Comparison of ENCODE assay signal across 19 cellular contexts in genomic region chr6:28726569-28727309, GRCh38.
DNase-seq lines count a peak whose midpoint lies in the region; ATAC-seq and TF ChIP-seq lines count a peak whose summit lies in the region.
"Had no signal": no experiment of that assay in that cellular context is flagged by ENCODE, and none has a peak within 500 bp of the region (broad histone marks: within the 10 kb centered on the region; RNA-seq: fewer than 3 reads in every experiment).

No MANE protein-coding gene starts in this region.

- H3K27ac Mint-ChIP-seq in natural killer cell: no peak overlapping the region
- H3K27ac Mint-ChIP-seq in natural killer cell treated with Interleukin-12 subunit alpha and Interleukin-12 subunit beta and Interleukin-15 and Interleukin-18, amount 100 ng/mL, for 72 hours: no peak overlapping the region
- no peak overlapping the region for H3K27ac Mint-ChIP-seq in brain
- no peak overlapping the region for H3K27ac Mint-ChIP-seq in osteocyte (ENCODE audit: unreplicated experiment)
- H3K27ac Mint-ChIP-seq: CD4-positive, alpha-beta memory T cell; H9; T-helper 1 cell treated with Interleukin-12 subunit alpha and Interleukin-12 subunit beta and Interleukin-4 antibody, amounts not matched to agents 30 μg/mL and 1 μg/mL, for 36 hours had no signal

- H3K9me3 ChIP-seq in OCI-LY7 (ENCODE audit: low read length): no peaks in the 10 kb centered on the region
- H3K9me3 ChIP-seq: BLaER1 treated with 17β-estradiol and CSF1 and Interleukin-3, amounts not matched to agents 10 nM and 100 nM had no signal

- TF ChIP-seq CTCF in natural killer cell (IDR thresholded peaks at IDR 0.05) (no peak), OCI-LY7 (conservative IDR thresholded peaks at IDR 0.05; ENCODE audit: low read length) (no peak), brain (conservative IDR thresholded peaks at IDR 0.05) (no peak), osteocyte (IDR thresholded peaks at IDR 0.05) (no peak)

- no peaks in the 10 kb centered on the region for H3K36me3 ChIP-seq in OCI-LY7 (ENCODE audit: insufficient read depth, low read length)
- H3K36me3 ChIP-seq: BLaER1 treated with 17β-estradiol and CSF1 and Interleukin-3, amounts not matched to agents 10 nM and 100 nM had no signal

- CTCF ChIA-PET in OCI-LY7 (lab: Charles Lee; ENCODE audit: unreplicated experiment): interaction anchor here (1.6 kb wide), 1 partner anchor 42 kb away, joined by 3 read pairs; no protein-coding TSS in a partner anchor

- H3K4me3 ChIP-seq in OCI-LY7 (ENCODE audit: low read depth, low read length, poor library complexity, severe bottlenecking): no peak overlapping the region
- H3K4me3 ChIP-seq: BLaER1 treated with 17β-estradiol and CSF1 and Interleukin-3, amounts not matched to agents 10 nM and 100 nM had no signal

- H3K4me3 Mint-ChIP-seq in natural killer cell: peak overlapping the region; percentile 17
- H3K4me3 Mint-ChIP-seq in natural killer cell treated with Interleukin-12 subunit alpha and Interleukin-12 subunit beta and Interleukin-15 and Interleukin-18, amount 100 ng/mL, for 72 hours: no peak overlapping the region
- H3K4me3 Mint-ChIP-seq in brain: peak overlapping the region in 3 of 5 experiments; percentile 51 to 56 (median 52)
- H3K4me3 Mint-ChIP-seq in osteocyte (ENCODE audit: unreplicated experiment): peak overlapping the region; percentile 18
- H3K4me3 Mint-ChIP-seq: T-helper 1 cell treated with Interleukin-12 subunit alpha and Interleukin-12 subunit beta and Interleukin-4 antibody, amounts not matched to agents 30 μg/mL and 1 μg/mL, for 36 hours had no signal

- POLR2A ChIA-PET in OCI-LY7 (lab: Charles Lee): interaction anchor here (0.6 to 1.2 kb wide), 5 partner anchors 22 to 69 kb away, joined by 3 to 8 read pairs (median 4); no protein-coding TSS in a partner anchor

- peak overlapping the region; percentile 85; the same call in 1 of the 2 replicates for H2AFZ ChIP-seq in OCI-LY7 (ENCODE audit: low read length)

- peaks cover 0 to 5% of the 10 kb centered on the region in 2 donors for H3K9me3 Mint-ChIP-seq in natural killer cell
- peaks cover 4% of the 10 kb centered on the region for H3K9me3 Mint-ChIP-seq in natural killer cell treated with Interleukin-12 subunit alpha and Interleukin-12 subunit beta and Interleukin-15 and Interleukin-18, amount 100 ng/mL, for 72 hours
- H3K9me3 Mint-ChIP-seq in brain: peaks cover 0 to 13% (median 4%) of the 10 kb centered on the region in 5 experiments
- H3K9me3 Mint-ChIP-seq in osteocyte (ENCODE audit: unreplicated experiment): no peaks in the 10 kb centered on the region
- H3K9me3 Mint-ChIP-seq: H9 had no signal

- no peak overlapping the region for H3K27ac ChIP-seq in OCI-LY7 (ENCODE audit: low read depth, low read length, poor library complexity, severe bottlenecking)
- H3K27ac ChIP-seq: BLaER1 treated with 17β-estradiol and CSF1 and Interleukin-3, amounts not matched to agents 10 nM and 100 nM; RWPE1 had no signal

- no TSS peak for BruUV-seq in OCI-LY7 (replicated peaks; lab: Mats Ljungman, UMichigan)

- peaks cover 34 to 55% of the 10 kb centered on the region in 2 donors for H3K27me3 Mint-ChIP-seq in natural killer cell (ENCODE audit: low read depth in 2 of 2)
- H3K27me3 Mint-ChIP-seq in natural killer cell treated with Interleukin-12 subunit alpha and Interleukin-12 subunit beta and Interleukin-15 and Interleukin-18, amount 100 ng/mL, for 72 hours: peaks cover 31 to 70% of the 10 kb centered on the region in 2 donors
- H3K27me3 Mint-ChIP-seq in brain: peaks cover 77% of the 10 kb centered on the region
- peaks cover 24% of the 10 kb centered on the region for H3K27me3 Mint-ChIP-seq in osteocyte (ENCODE audit: unreplicated experiment)

- intact Hi-C loops in natural killer cell (cut with micrococcal nuclease) (no loop called here), OCI-LY7 (cut with micrococcal nuclease; ENCODE audit: unreplicated experiment) (no loop called here)

- H3K79me2 ChIP-seq in OCI-LY7 (ENCODE audit: insufficient read depth, low read depth, low read length): no peaks in the 10 kb centered on the region

- H3K4me2 ChIP-seq in OCI-LY7 (ENCODE audit: low read length): no peak overlapping the region

- H3K36me3 Mint-ChIP-seq in natural killer cell: peaks cover 7% of the 10 kb centered on the region
- H3K36me3 Mint-ChIP-seq in natural killer cell treated with Interleukin-12 subunit alpha and Interleukin-12 subunit beta and Interleukin-15 and Interleukin-18, amount 100 ng/mL, for 72 hours: peaks cover 5% of the 10 kb centered on the region
- no peaks in the 10 kb centered on the region for H3K36me3 Mint-ChIP-seq in brain
- H3K36me3 Mint-ChIP-seq in osteocyte (ENCODE audit: unreplicated experiment): no peaks in the 10 kb centered on the region

- H3K9me2 ChIP-seq in OCI-LY7 (ENCODE audit: insufficient read depth, low read length): no peaks in the 10 kb centered on the region

- no peak for ATAC-seq in natural killer cell
- ATAC-seq in natural killer cell treated with Interleukin-12 subunit alpha and Interleukin-12 subunit beta and Interleukin-15 and Interleukin-18, amount 100 ng/mL, for 72 hours: no peak
- ATAC-seq in HG03521 (IDR thresholded peaks at IDR 0.05; ENCODE audit: unreplicated experiment): no peak
- no peak for ATAC-seq in HG02588 (IDR thresholded peaks at IDR 0.05; ENCODE audit: unreplicated experiment)

- DNase-seq in natural killer cell (no peak), OCI-LY7 (ENCODE audit: low spot score) (no peak), osteocyte (ENCODE audit: extremely low spot score, unreplicated experiment) (no peak)
- DNase-seq in natural killer cell treated with Interleukin-12 subunit alpha and Interleukin-12 subunit beta and Interleukin-15 and Interleukin-18, amount 100 ng/mL, for 72 hours (ENCODE audit: low spot score): no peak
- DNase-seq in stimulated activated CD4-positive, alpha-beta T cell treated with anti-CD3 and anti-CD28 coated beads, Interleukin-2, amount 100 ng/mL, for 24 hours: no peak
- DNase-seq: CD4-positive, alpha-beta memory T cell; NCI-H1092; NCI-H1417 treated with DMSO at 0.1 percent for 48 hours; NCI-H187; NCI-H2081 treated with DMSO at 0.1 percent for 48 hours; NCI-H2171; NCI-H510A treated with DMSO at 0.1 percent for 48 hours had no signal

- peaks cover 19% of the 10 kb centered on the region for H3K4me1 ChIP-seq in OCI-LY7 (ENCODE audit: insufficient read depth, low read length, poor library complexity, severe bottlenecking)

- H4K20me1 ChIP-seq in OCI-LY7 (ENCODE audit: insufficient read depth, low read length): no peaks in the 10 kb centered on the region
- H4K20me1 ChIP-seq: BLaER1 treated with 17β-estradiol and CSF1 and Interleukin-3, amounts not matched to agents 10 nM and 100 nM had no signal

- peaks cover 18 to 22% of the 10 kb centered on the region in 2 donors for H3K4me1 Mint-ChIP-seq in natural killer cell
- H3K4me1 Mint-ChIP-seq in natural killer cell treated with Interleukin-12 subunit alpha and Interleukin-12 subunit beta and Interleukin-15 and Interleukin-18, amount 100 ng/mL, for 72 hours (ENCODE audit: low read depth in 2 of 2): peaks cover 10 to 13% of the 10 kb centered on the region in 2 donors
- peaks cover 25% of the 10 kb centered on the region for H3K4me1 Mint-ChIP-seq in brain
- H3K4me1 Mint-ChIP-seq in osteocyte (ENCODE audit: unreplicated experiment): peaks cover 20% of the 10 kb centered on the region
